ENCODE assay signal across 8 cellular contexts in the genomic region with DNA sequence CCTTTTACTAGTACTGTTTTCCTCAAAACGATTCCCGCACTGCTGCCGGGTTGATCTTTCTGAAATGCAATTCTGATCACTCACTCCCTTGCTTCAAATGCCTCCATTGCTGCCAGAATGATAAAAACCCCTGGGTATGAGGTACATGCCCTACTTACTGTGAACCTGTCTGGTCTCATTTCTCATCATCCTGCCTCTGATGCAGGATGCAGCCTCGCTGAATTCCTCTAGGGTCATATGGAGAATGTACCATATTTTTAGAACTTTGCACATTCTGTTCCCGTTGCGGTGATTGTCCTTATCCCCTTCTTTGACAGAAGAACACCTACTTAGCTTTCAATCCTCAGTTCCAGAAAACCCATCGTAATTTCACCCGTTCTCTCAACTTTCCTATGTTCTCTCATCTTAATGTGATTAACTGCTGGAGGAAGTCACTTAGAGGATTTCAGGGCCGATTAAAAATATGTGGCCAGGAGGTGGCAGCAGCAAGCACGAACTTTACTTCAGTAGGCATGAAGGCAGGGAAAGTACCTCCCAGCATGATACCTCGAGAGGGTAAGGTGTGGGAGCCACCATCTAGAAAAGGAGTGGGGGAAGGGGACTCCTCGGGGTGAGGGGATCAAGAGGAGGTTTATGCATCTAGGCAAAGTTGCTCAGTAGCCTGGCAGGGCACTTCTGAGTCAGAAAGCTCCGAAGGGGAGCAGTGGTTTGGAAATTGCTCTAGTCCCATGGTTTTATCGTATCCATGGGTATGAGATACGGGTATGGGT.
DNase-seq lines count a peak whose midpoint lies in the region; ATAC-seq and TF ChIP-seq lines count a peak whose summit lies in the region.

No MANE protein-coding gene starts in this region.

- no peaks in the 10 kb centered on the region; the same call in 1 of the 2 replicates for H3K4me1 ChIP-seq in HAP-1
- H3K4me1 ChIP-seq in adrenal gland (replicated peaks in 1 of 2), result no peaks in the 10 kb centered on the region

- TF ChIP-seq CTCF in adrenal gland (IDR thresholded peaks at IDR 0.05), result peak; percentile 29 to 52 (median 42)

- 51 to 60% (median 57%) methylated on average over 15 of the region's 15 CpGs for whole genome bisulfite sequencing in adrenal gland, 4 donors

- no peaks in the 10 kb centered on the region for H3K27me3 ChIP-seq in HAP-1 (ENCODE audit: low read depth)
- H3K27me3 ChIP-seq in adrenal gland, result no peaks in the 10 kb centered on the region

- in situ Hi-C loops in HAP-1 (cut with MboI; ENCODE audit: low sequenced_read_pairs), result no loop called here

- no peak for ATAC-seq in HG02973 (IDR thresholded peaks at IDR 0.05; ENCODE audit: unreplicated experiment)

- H3K9me3 ChIP-seq in HAP-1, result no peaks in the 10 kb centered on the region
- H3K9me3 ChIP-seq in adrenal gland (replicated peaks in 1 of 3), result no peaks in the 10 kb centered on the region

- peak; percentile 24 for DNase-seq in NCI-H510A treated with DMSO at 0.1 percent for 48 hours (lab: John Stamatoyannopoulos, UW)
- no peak for DNase-seq in NCI-H510A (lab: John Stamatoyannopoulos, UW)
- DNase-seq in HAP-1 (ENCODE audit: low spot score in 2 of 2), result peak; percentile 63 to 77
- peak; percentile 13 for DNase-seq in NCI-H446 treated with DMSO at 0.1 percent for 48 hours (lab: John Stamatoyannopoulos, UW)
- DNase-seq in adrenal gland, result peak; percentile 26 to 81 (median 59)
- DNase-seq in iPS-NIHi11 (ENCODE audit: low spot score), result peak; percentile 64
- peak; percentile 16 for DNase-seq in stimulated activated CD4-positive, alpha-beta T cell treated with anti-CD3 and anti-CD28 coated beads, Interleukin-1b, Interleukin-23, amount 100 ng/mL, for 48 hours

- intact Hi-C loops in adrenal gland (cut with DNase I), result loop anchor here in 1 of 2 donors (5.0 kb wide), 1 partner anchor 700 kb away; no protein-coding TSS in a partner anchor

- TF ChIP-seq POLR2A in adrenal gland (IDR thresholded peaks at IDR 0.05), result no peak

- H3K4me3 ChIP-seq in HAP-1 (no peak overlapping the region), adrenal gland (no peak overlapping the region)

- H3K36me3 ChIP-seq in HAP-1 (replicated peaks) (no peaks in the 10 kb centered on the region), adrenal gland (replicated peaks in 1 of 2) (no peaks in the 10 kb centered on the region)

- H3K27ac ChIP-seq in adrenal gland, result no peak overlapping the region
